In the genomic region with DNA sequence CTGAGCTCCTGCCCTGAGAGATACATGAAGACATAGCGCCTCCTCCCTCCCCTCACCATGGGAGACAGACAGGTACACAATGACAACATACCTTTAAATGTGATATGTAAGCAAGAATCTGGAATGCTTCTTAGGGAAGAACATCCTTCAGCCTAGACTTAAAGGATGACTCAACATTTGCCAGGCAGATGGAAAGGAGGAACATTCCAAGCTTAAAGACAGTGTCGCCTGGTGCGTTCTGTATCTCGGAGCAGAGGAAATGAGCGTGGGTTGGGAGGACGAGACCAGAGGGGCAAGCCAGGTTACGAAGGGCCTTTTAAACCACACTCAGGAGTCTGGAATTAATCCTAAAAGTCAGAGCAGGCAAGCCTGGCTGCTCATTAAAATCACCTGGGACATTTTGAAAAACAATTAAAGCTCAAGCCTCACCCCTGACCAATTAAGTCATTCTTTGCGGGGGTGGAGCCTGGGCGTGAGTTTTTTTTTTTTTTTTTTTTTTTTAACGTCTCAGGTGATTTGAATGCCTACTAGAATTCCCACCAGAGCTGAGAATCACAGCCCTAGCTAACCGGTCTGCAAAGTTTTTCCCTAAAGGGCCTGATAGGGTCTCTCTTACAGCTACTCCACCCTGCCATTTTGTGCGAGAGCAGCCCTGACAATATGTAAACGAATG, we compare ENCODE assay signal across 13 cellular contexts.
A peak's percentile ranks its signal among the peaks of the same experiment; 100 is the strongest.
DNase-seq lines count a peak whose midpoint lies in the region; ATAC-seq, FAIRE-seq and TF ChIP-seq lines count a peak whose summit lies in the region.
"Had no signal": no experiment of that assay in that cellular context is flagged by ENCODE, and none has a peak within 500 bp of the region (broad histone marks: within the 10 kb centered on the region; RNA-seq: fewer than 3 reads in every experiment).

No MANE protein-coding gene starts in this region.

- H3K4me1 ChIP-seq in osteoblast (ENCODE audit: insufficient read depth, low read length) (peaks cover 16% of the 10 kb centered on the region), lower lobe of right lung (peaks cover 5% of the 10 kb centered on the region)

- no peaks in the 10 kb centered on the region for H3K27me3 ChIP-seq in osteoblast (ENCODE audit: insufficient read depth, low read length)
- H3K27me3 ChIP-seq in lower lobe of right lung (ENCODE audit: low read depth), result no peaks in the 10 kb centered on the region
- H3K27me3 ChIP-seq: adrenal gland, esophagus squamous epithelium, stomach had no signal

- H3K27ac ChIP-seq in osteoblast (ENCODE audit: low read depth, low read length) (peak overlapping the region; percentile 49), lower lobe of right lung (no peak overlapping the region)
- H3K27ac ChIP-seq: adrenal gland, esophagus squamous epithelium, stomach had no signal

- peak; percentile 77 for FAIRE-seq in RCC 7860 (lab: Jason Lieb, UNC)

- H3K9me3 ChIP-seq in osteoblast (ENCODE audit: low read depth, low read length) (no peaks in the 10 kb centered on the region), lower lobe of right lung (no peaks in the 10 kb centered on the region)
- H3K9me3 ChIP-seq: adrenal gland, esophagus squamous epithelium had no signal

- H3K79me2 ChIP-seq in osteoblast (ENCODE audit: insufficient read depth, low read length), result no peaks in the 10 kb centered on the region

- DNase-seq in H4 (ENCODE audit: low spot score) (peak; percentile 68), RCC 7860 (ENCODE audit: low spot score) (peak; percentile 92), osteoblast (ENCODE audit: insufficient read length, low spot score, missing footprints) (peak; percentile 83), lower lobe of right lung (no peak), CD1c-positive myeloid dendritic cell (ENCODE audit: extremely low spot score) (no peak)
- no peak for DNase-seq in stimulated activated naive CD8-positive, alpha-beta T cell treated with anti-CD3 and anti-CD28 coated beads, Interleukin-15, Interleukin-2, amounts not matched to agents 100 U/mL and 50 U/mL, for 24 hours
- DNase-seq: activated CD8-positive, alpha-beta memory T cell treated with anti-CD3 and anti-CD28 coated beads for 24 hours; adrenal gland; esophagus squamous epithelium; NCI-H345; stomach had no signal

- intact Hi-C loops in lower lobe of right lung (cut with DNase I), result no loop called here

- TF ChIP-seq CTCF in osteoblast (IDR thresholded peaks at IDR 0.05; ENCODE audit: extremely low read depth, low read depth, low read length) (no peak), lower lobe of right lung (IDR thresholded peaks at IDR 0.05) (no peak)

- H3K4me3 ChIP-seq in osteoblast (ENCODE audit: insufficient read depth, low read length) (peak overlapping the region; percentile 36), lower lobe of right lung (no peak overlapping the region)
- H3K4me3 ChIP-seq: adrenal gland, esophagus squamous epithelium, stomach had no signal

- no peaks in the 10 kb centered on the region for H4K20me1 ChIP-seq in osteoblast (ENCODE audit: insufficient read depth, low read length)

- ATAC-seq in esophagus mucosa, result peak; percentile 52
- no peak for ATAC-seq in stimulated activated naive CD8-positive, alpha-beta T cell treated with anti-CD3 and anti-CD28 coated beads, Interleukin-15, Interleukin-2, amounts not matched to agents 100 U/mL and 50 U/mL, for 24 hours
- ATAC-seq in HG03196 (IDR thresholded peaks at IDR 0.05; ENCODE audit: unreplicated experiment), result no peak
- ATAC-seq in lower lobe of right lung, result no peak

- peak overlapping the region; percentile 63 for H3K4me2 ChIP-seq in osteoblast (ENCODE audit: insufficient read depth, low read length)

- H3K36me3 ChIP-seq in osteoblast (ENCODE audit: insufficient read depth, low read length), result no peaks in the 10 kb centered on the region
- H3K36me3 ChIP-seq in lower lobe of right lung, result no peaks in the 10 kb centered on the region
- H3K36me3 ChIP-seq: adrenal gland, esophagus squamous epithelium, stomach had no signal

- peak overlapping the region; percentile 71 for H2AFZ ChIP-seq in osteoblast (ENCODE audit: low read length)

Comparison
In these comparisons a context has a peak if more than half of its experiments do, and no peak if none do; other contexts are left out.
1. DNase-seq: peak in H4 (single experiment), RCC 7860 (single experiment) and osteoblast (single experiment); none in stimulated activated naive CD8-positive, alpha-beta T cell treated with anti-CD3 and anti-CD28 coated beads, Interleukin-15, Interleukin-2, amounts not matched to agents 100 U/mL and 50 U/mL, for 24 hours (single experiment), lower lobe of right lung (single experiment) and CD1c-positive myeloid dendritic cell (single experiment).